8 cellular contexts compared by ENCODE assay signal in genomic region chr6:43575772-43576551, GRCh38. TPM values are rescaled to one million over a fixed set of nuclear protein-coding genes. Genes with fewer than 3 reads are reported as not detected.
DNase-seq lines count a peak whose midpoint lies in the region; ATAC-seq and TF ChIP-seq lines count a peak whose summit lies in the region.

Gene POLH, plus strand, starts transcription at chr6:43576185. Its CDS starts 6,135 bp downstream, at chr6:43582320.
Gene XPO5, minus strand, starts transcription at chr6:43576038. Its CDS starts 174 bp downstream, at chr6:43575864.

- no peaks in the 10 kb centered on the region for H3K27me3 ChIP-seq in H7 (ENCODE audit: control insufficient read depth, insufficient read depth, low read length)

- TF ChIP-seq POLR2A in Raji (IDR thresholded peaks at IDR 0.05; ENCODE audit: insufficient read depth, low read depth, low read length): peak; percentile 99

- no peaks in the 10 kb centered on the region for H3K9me3 Mint-ChIP-seq in natural killer cell treated with Interleukin-12 subunit alpha and Interleukin-12 subunit beta and Interleukin-15 and Interleukin-18, amount 100 ng/mL, for 72 hours

- peaks cover 25% of the 10 kb centered on the region for H3K36me3 Mint-ChIP-seq in natural killer cell treated with Interleukin-12 subunit alpha and Interleukin-12 subunit beta and Interleukin-15 and Interleukin-18, amount 100 ng/mL, for 72 hours

- DNase-seq in ELF-1 (ENCODE audit: low read depth, low spot score) (peak; percentile 98), H7 (peak; percentile 99), M059J (ENCODE audit: low read depth) (peak; percentile 95), fibroblast of pulmonary artery (ENCODE audit: low read depth) (peak; percentile 93)
- DNase-seq in activated T-helper 9 cell treated with anti-CD3 and anti-CD28 coated beads, Interleukin-2, amount 50 U/mL, for 16 hours (ENCODE audit: low read depth): peak; percentile 91
- peak; percentile 93 for DNase-seq in natural killer cell treated with Interleukin-12 subunit alpha and Interleukin-12 subunit beta and Interleukin-15 and Interleukin-18, amount 100 ng/mL, for 72 hours (ENCODE audit: low spot score)
- DNase-seq in stimulated activated naive CD4-positive, alpha-beta T cell treated with Interleukin-2 at 50 U/mL for 16 hours (lab: John Stamatoyannopoulos, UW): peak; percentile 91

- peaks cover 19% of the 10 kb centered on the region for H3K36me3 ChIP-seq in H7 (replicated peaks; ENCODE audit: control insufficient read depth, insufficient read depth, low read length)

- H3K4me3 Mint-ChIP-seq in natural killer cell treated with Interleukin-12 subunit alpha and Interleukin-12 subunit beta and Interleukin-15 and Interleukin-18, amount 100 ng/mL, for 72 hours: peak within 1 kb of the TSS; percentile 96

- TF ChIP-seq CTCF in fibroblast of pulmonary artery (IDR thresholded peaks at IDR 0.05; ENCODE audit: low read length, missing control alignments): no peak

- H3K4me3 ChIP-seq in H7 (ENCODE audit: insufficient read depth, low read depth, low read length) (peak within 1 kb of the TSS; percentile 99), fibroblast of pulmonary artery (replicated peaks; ENCODE audit: low read depth, low read length) (peak within 1 kb of the TSS; percentile 80)

- no peaks in the 10 kb centered on the region for H3K27me3 Mint-ChIP-seq in natural killer cell treated with Interleukin-12 subunit alpha and Interleukin-12 subunit beta and Interleukin-15 and Interleukin-18, amount 100 ng/mL, for 72 hours

- peaks cover 31 to 40% of the 10 kb centered on the region in 2 donors for H3K4me1 Mint-ChIP-seq in natural killer cell treated with Interleukin-12 subunit alpha and Interleukin-12 subunit beta and Interleukin-15 and Interleukin-18, amount 100 ng/mL, for 72 hours (ENCODE audit: low read depth in 2 of 2)

- peak; percentile 97 to 98 for ATAC-seq in natural killer cell treated with Interleukin-12 subunit alpha and Interleukin-12 subunit beta and Interleukin-15 and Interleukin-18, amount 100 ng/mL, for 72 hours

- peak within 1 kb of the TSS; percentile 84 to 86 for H3K27ac Mint-ChIP-seq in natural killer cell treated with Interleukin-12 subunit alpha and Interleukin-12 subunit beta and Interleukin-15 and Interleukin-18, amount 100 ng/mL, for 72 hours

RNA-seq across cellular contexts. Expression of gene POLH, which starts in this region (rescaled TPM):
- 4.7 and 5.0 TPM in 2 replicates for total RNA-seq in H7 (2014; rRNA removed; shearing (Covaris generic))
- 17.9 and 28.8 TPM in 2 replicates for total RNA-seq in M059J (2014; rRNA removed; shearing (Covaris generic))
- total RNA-seq in natural killer cell treated with Interleukin-12 subunit alpha and Interleukin-12 subunit beta and Interleukin-15 and Interleukin-18, amount 100 ng/mL, for 72 hours: 10 to 100 TPM; 25.6 to 53.4 TPM

RNA-seq across cellular contexts. Expression of gene XPO5, which starts in this region (rescaled TPM):
- 70.9 and 78.3 TPM in 2 replicates for total RNA-seq in H7 (2014; rRNA removed; shearing (Covaris generic))
- total RNA-seq in M059J (2014; rRNA removed; shearing (Covaris generic)): 28.9 and 42.2 TPM in 2 replicates
- total RNA-seq in natural killer cell treated with Interleukin-12 subunit alpha and Interleukin-12 subunit beta and Interleukin-15 and Interleukin-18, amount 100 ng/mL, for 72 hours: 100 to 1,000 TPM in 1 of 2 donors, 10 to 100 TPM in 1; 80.0 to 178 TPM

Comparison
In these comparisons a context has a peak if more than half of its experiments do, and no peak if none do; other contexts are left out.
1. Peak in every context shown above with its lines: DNase-seq, ATAC-seq and H3K4me3 ChIP-seq.